ENCODE assay signal across 34 cellular contexts in genomic region chr10:86033581-86033980, GRCh38.
"Had no signal": no experiment of that assay in that cellular context is flagged by ENCODE, and none has a peak within 500 bp of the region (broad histone marks: within the 10 kb centered on the region; RNA-seq: fewer than 3 reads in every experiment).

No MANE protein-coding gene starts in this region.

- H3K36me3 ChIP-seq: MG63 had no signal

- H3K27me3 ChIP-seq: MG63 had no signal

- H3K4me3 ChIP-seq: MG63 had no signal

- H3K27ac ChIP-seq: KMS-11 had no signal

- DNase-seq: Karpas-422, Kasumi-1, MG63, MM.1S, MV-4-11, NCI-H1048, NCI-H1092, NCI-H1092 treated with DMSO at 0.1 percent for 48 hours, NCI-H1105, NCI-H1105 treated with DMSO at 0.1 percent for 48 hours, NCI-H1417, NCI-H1417 treated with DMSO at 0.1 percent for 48 hours, NCI-H1436, NCI-H1436 treated with DMSO at 0.1 percent for 48 hours, NCI-H146, NCI-H1694, NCI-H1694 treated with DMSO at 0.1 percent for 48 hours, NCI-H187, NCI-H187 treated with DMSO at 0.1 percent for 48 hours, NCI-H1930, NCI-H2029, NCI-H2029 treated with DMSO at 0.1 percent for 48 hours, NCI-H2081, NCI-H2081 treated with DMSO at 0.1 percent for 48 hours, NCI-H2107, NCI-H2171, NCI-H2171 treated with DMSO at 0.1 percent for 48 hours, NCI-H2227 treated with DMSO at 0.1 percent for 48 hours, NCI-H226, NCI-H345, NCI-H446, NCI-H446 treated with DMSO at 0.1 percent for 48 hours, NCI-H510A had no signal

- H3K9me3 ChIP-seq: MG63 had no signal
